20 cellular contexts compared by ENCODE assay signal in genomic region chr22:35346596-35347220, GRCh38. TPM values are rescaled to one million over a fixed set of nuclear protein-coding genes. Genes with fewer than 3 reads are reported as not detected.
A peak's percentile ranks its signal among the peaks of the same experiment; 100 is the strongest.
DNase-seq lines count a peak whose midpoint lies in the region; ATAC-seq and TF ChIP-seq lines count a peak whose summit lies in the region.
"Had no signal": no experiment of that assay in that cellular context is flagged by ENCODE, and none has a peak within 500 bp of the region (broad histone marks: within the 10 kb centered on the region; RNA-seq: fewer than 3 reads in every experiment).

No MANE protein-coding gene starts in this region.

- intact Hi-C loops in Right ventricle myocardium superior (cut with DNase I), result loop anchor here (5.0 kb wide), 1 partner anchor 236 kb away; no protein-coding TSS in a partner anchor
- intact Hi-C loops in left ventricle myocardium inferior (cut with micrococcal nuclease), result no loop called here
- intact Hi-C loops in ascending aorta (cut with DNase I), result no loop called here

- no peak for ATAC-seq in Right ventricle myocardium superior (ENCODE audit: poor library complexity)
- ATAC-seq in T-helper 17 cell, result no peak
- ATAC-seq in activated CD4-positive, CD25-positive, alpha-beta regulatory T cell treated with anti-CD3 and anti-CD28 coated beads, Interleukin-2, amount 50 U/mL, for 24 hours, result no peak
- ATAC-seq: CD8-positive, alpha-beta T cell; GM23338; HCT116 had no signal

- no peak overlapping the region for H3K4me2 ChIP-seq in osteoblast (ENCODE audit: insufficient read depth, low read length)
- H3K4me2 ChIP-seq: GM23338 had no signal

- TF ChIP-seq CTCF in left ventricle myocardium inferior (IDR thresholded peaks at IDR 0.05; ENCODE audit: borderline replicate concordance), result no peak
- TF ChIP-seq CTCF in osteoblast (IDR thresholded peaks at IDR 0.05; ENCODE audit: extremely low read depth, low read depth, low read length), result no peak
- no peak for TF ChIP-seq CTCF in ascending aorta (IDR thresholded peaks at IDR 0.05)

- H3K27ac Mint-ChIP-seq in T-helper 17 cell, result no peak overlapping the region
- H3K27ac Mint-ChIP-seq: B cell; CD8-positive, alpha-beta T cell; GM23338 had no signal

- no peaks in the 10 kb centered on the region for H4K20me1 ChIP-seq in osteoblast (ENCODE audit: insufficient read depth, low read length)

- peaks cover 16% of the 10 kb centered on the region for H3K4me1 Mint-ChIP-seq in T-helper 17 cell

- H3K36me3 Mint-ChIP-seq in T-helper 17 cell (ENCODE audit: low read depth), result peaks cover 4% of the 10 kb centered on the region

- DNase-seq in Right ventricle myocardium superior (peak; percentile 3), left ventricle myocardium inferior (no peak), T-helper 17 cell (no peak), osteoblast (ENCODE audit: insufficient read length, low spot score, missing footprints) (peak; percentile 39), ascending aorta (ENCODE audit: low spot score in 2 of 2) (no peak)
- no peak for DNase-seq in stimulated activated CD4-positive, alpha-beta T cell treated with anti-CD3 and anti-CD28 coated beads, Interleukin-4, amount 100 ng/mL, for 1 hour
- no peak for DNase-seq in effector CD8-positive, alpha-beta T cell (lab: John Stamatoyannopoulos, UW)
- DNase-seq: CD8-positive, alpha-beta T cell; DMS 273 treated with DMSO at 0.1 percent for 48 hours; DMS79; EL; GF-D8; H9 had no signal

- peak overlapping the region; percentile 49 for H3K4me3 Mint-ChIP-seq in T-helper 17 cell
- H3K4me3 Mint-ChIP-seq: B cell; CD14-positive monocyte; CD8-positive, alpha-beta T cell; GM23338; H9 had no signal

- H3K27me3 ChIP-seq in left ventricle myocardium inferior (ENCODE audit: low read depth), result no peaks in the 10 kb centered on the region
- no peaks in the 10 kb centered on the region for H3K27me3 ChIP-seq in osteoblast (ENCODE audit: insufficient read depth, low read length)
- H3K27me3 ChIP-seq in ascending aorta, result no peaks in the 10 kb centered on the region
- H3K27me3 ChIP-seq: BLaER1 treated with 17β-estradiol and CSF1 and Interleukin-3, amounts not matched to agents 10 nM and 100 nM had no signal

- H3K36me3 ChIP-seq in left ventricle myocardium inferior, result peaks cover 58% of the 10 kb centered on the region
- H3K36me3 ChIP-seq in osteoblast (ENCODE audit: insufficient read depth, low read length), result peaks cover 56% of the 10 kb centered on the region
- H3K36me3 ChIP-seq in ascending aorta, result peaks cover 19 to 61% of the 10 kb centered on the region in 2 donors

- H3K4me3 ChIP-seq in left ventricle myocardium inferior, result no peak overlapping the region
- no peak overlapping the region for H3K4me3 ChIP-seq in osteoblast (ENCODE audit: insufficient read depth, low read length)
- H3K4me3 ChIP-seq in ascending aorta, result no peak overlapping the region
- H3K4me3 ChIP-seq: BLaER1 treated with 17β-estradiol and CSF1 and Interleukin-3, amounts not matched to agents 10 nM and 100 nM; GM23338 had no signal

- H3K9me3 ChIP-seq in left ventricle myocardium inferior (replicated peaks) (no peaks in the 10 kb centered on the region), T-helper 17 cell (ENCODE audit: control insufficient read depth, low read length, poor library complexity, severe bottlenecking) (no peaks in the 10 kb centered on the region), osteoblast (ENCODE audit: low read depth, low read length) (no peaks in the 10 kb centered on the region), ascending aorta (no peaks in the 10 kb centered on the region)

- H3K27ac ChIP-seq in left ventricle myocardium inferior (replicated peaks) (no peak overlapping the region), osteoblast (ENCODE audit: low read depth, low read length) (no peak overlapping the region), ascending aorta (no peak overlapping the region)
- H3K27ac ChIP-seq: 22Rv1; BLaER1 treated with 17β-estradiol and CSF1 and Interleukin-3, amounts not matched to agents 10 nM and 100 nM had no signal

- H2AFZ ChIP-seq in osteoblast (ENCODE audit: low read length), result no peak overlapping the region
- H2AFZ ChIP-seq: GM23338 had no signal

- H3K27me3 Mint-ChIP-seq in T-helper 17 cell, result peaks cover 5% of the 10 kb centered on the region
- H3K27me3 Mint-ChIP-seq: B cell had no signal

- H3K4me1 ChIP-seq in left ventricle myocardium inferior (peaks cover 23% of the 10 kb centered on the region), osteoblast (ENCODE audit: insufficient read depth, low read length) (peaks cover 8% of the 10 kb centered on the region), ascending aorta (peaks cover 0 to 11% of the 10 kb centered on the region in 2 donors)

- no peaks in the 10 kb centered on the region for H3K79me2 ChIP-seq in osteoblast (ENCODE audit: insufficient read depth, low read length)

RNA-seq across cellular contexts. Expression of gene HMOX1, which starts 34.2 kb away (rescaled TPM):
- total RNA-seq in Right ventricle myocardium superior (4.8 TPM), left ventricle myocardium inferior (4.8 TPM), T-helper 17 cell (1 to 10 TPM; 1.1 to 3.0 TPM), osteoblast (411 and 475 TPM in 2 replicates), ascending aorta (27.1 TPM)

RNA-seq across cellular contexts. Expression of gene TOM1, which starts 47.0 kb away (rescaled TPM):
- total RNA-seq in Right ventricle myocardium superior (68.6 TPM), left ventricle myocardium inferior (68.0 TPM), T-helper 17 cell (100 to 1,000 TPM; 166 to 178 TPM), osteoblast (118 and 131 TPM in 2 replicates), ascending aorta (84.4 TPM)

RNA-seq across cellular contexts. Expression of gene MCM5, which starts 53.2 kb away (rescaled TPM):
- total RNA-seq in Right ventricle myocardium superior, result 10.2 TPM
- 8.3 TPM for total RNA-seq in left ventricle myocardium inferior
- total RNA-seq in T-helper 17 cell, result 10 to 100 TPM; 22.6 to 32.6 TPM
- 12.7 and 13.6 TPM in 2 replicates for total RNA-seq in osteoblast
- 31.1 TPM for total RNA-seq in ascending aorta

Comparison
In these comparisons a context has a peak if more than half of its experiments do, and no peak if none do; other contexts are left out.
1. DNase-seq: peak in Right ventricle myocardium superior (single experiment) and osteoblast (single experiment); none in left ventricle myocardium inferior (single experiment), T-helper 17 cell (0 of 3), stimulated activated CD4-positive, alpha-beta T cell treated with anti-CD3 and anti-CD28 coated beads, Interleukin-4, amount 100 ng/mL, for 1 hour (single experiment), effector CD8-positive, alpha-beta T cell (single experiment) and ascending aorta (0 of 2).
2. RNA of gene HMOX1, which starts 34.2 kb away (total RNA-seq): 411 to 475 TPM in osteoblast; 27.1 TPM in ascending aorta (single experiment), 4.8 TPM in Right ventricle myocardium superior (single experiment), 4.8 TPM in left ventricle myocardium inferior (single experiment) and 1.1 to 3.0 TPM in T-helper 17 cell; every median in the first group is over 10 times any median in the second.